In genomic region chr9:133449760-133450159, GRCh38 we compare ENCODE assay signal across 1 cellular context.
A peak's percentile ranks its signal among the peaks of the same experiment; 100 is the strongest.
TF ChIP-seq lines count a peak whose summit lies in the region.

No MANE protein-coding gene starts in this region.

TF ChIP-seq in HepG2, 621 proteins besides CTCF, POLR2A, EP300 and RAD21:
- TF ChIP-seq, protein P1, sequence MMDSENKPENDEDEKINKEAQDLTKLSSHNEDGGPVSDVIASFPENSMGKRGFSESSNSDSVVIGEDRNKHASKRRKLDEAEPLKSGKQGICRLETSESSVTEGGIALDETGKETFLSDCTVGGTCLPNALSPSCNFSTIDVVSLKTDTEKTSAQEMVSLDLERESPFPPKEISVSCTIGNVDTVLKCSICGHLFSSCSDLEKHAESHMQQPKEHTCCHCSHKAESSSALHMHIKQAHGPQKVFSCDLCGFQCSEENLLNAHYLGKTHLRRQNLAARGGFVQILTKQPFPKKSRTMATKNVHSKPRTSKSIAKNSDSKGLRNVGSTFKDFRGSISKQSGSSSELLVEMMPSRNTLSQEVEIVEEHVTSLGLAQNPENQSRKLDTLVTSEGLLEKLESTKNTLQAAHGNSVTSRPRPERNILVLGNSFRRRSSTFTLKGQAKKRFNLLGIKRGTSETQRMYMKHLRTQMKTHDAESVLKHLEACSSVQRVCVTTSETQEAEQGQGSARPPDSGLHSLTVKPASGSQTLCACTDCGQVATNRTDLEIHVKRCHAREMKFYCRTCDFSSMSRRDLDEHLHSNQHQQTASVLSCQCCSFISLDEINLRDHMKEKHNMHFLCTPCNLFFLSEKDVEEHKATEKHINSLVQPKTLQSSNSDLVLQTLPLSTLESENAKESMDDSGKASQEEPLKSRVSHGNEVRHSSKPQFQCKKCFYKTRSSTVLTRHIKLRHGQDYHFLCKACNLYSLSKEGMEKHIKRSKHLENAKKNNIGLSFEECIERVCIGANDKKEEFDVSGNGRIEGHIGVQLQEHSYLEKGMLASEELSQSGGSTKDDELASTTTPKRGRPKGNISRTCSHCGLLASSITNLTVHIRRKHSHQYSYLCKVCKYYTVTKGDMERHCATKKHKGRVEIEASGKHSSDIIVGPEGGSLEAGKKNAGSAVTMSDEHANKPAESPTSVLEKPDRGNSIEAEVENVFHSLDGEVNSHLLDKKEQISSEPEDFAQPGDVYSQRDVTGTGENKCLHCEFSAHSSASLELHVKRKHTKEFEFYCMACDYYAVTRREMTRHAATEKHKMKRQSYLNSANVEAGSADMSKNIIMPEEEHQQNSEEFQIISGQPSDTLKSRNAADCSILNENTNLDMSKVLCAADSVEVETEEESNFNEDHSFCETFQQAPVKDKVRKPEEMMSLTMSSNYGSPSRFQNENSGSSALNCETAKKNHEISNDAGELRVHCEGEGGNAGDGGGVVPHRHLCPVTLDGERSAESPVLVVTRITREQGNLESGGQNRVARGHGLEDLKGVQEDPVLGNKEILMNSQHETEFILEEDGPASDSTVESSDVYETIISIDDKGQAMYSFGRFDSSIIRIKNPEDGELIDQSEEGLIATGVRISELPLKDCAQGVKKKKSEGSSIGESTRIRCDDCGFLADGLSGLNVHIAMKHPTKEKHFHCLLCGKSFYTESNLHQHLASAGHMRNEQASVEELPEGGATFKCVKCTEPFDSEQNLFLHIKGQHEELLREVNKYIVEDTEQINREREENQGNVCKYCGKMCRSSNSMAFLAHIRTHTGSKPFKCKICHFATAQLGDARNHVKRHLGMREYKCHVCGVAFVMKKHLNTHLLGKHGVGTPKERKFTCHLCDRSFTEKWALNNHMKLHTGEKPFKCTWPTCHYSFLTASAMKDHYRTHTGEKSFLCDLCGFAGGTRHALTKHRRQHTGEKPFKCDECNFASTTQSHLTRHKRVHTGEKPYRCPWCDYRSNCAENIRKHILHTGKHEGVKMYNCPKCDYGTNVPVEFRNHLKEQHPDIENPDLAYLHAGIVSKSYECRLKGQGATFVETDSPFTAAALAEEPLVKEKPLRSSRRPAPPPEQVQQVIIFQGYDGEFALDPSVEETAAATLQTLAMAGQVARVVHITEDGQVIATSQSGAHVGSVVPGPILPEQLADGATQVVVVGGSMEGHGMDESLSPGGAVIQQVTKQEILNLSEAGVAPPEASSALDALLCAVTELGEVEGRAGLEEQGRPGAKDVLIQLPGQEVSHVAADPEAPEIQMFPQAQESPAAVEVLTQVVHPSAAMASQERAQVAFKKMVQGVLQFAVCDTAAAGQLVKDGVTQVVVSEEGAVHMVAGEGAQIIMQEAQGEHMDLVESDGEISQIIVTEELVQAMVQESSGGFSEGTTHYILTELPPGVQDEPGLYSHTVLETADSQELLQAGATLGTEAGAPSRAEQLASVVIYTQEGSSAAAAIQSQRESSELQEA (CRISPR knock-in tag; IDR thresholded peaks at IDR 0.05; ENCODE audit: not compliant biosample characterization): no peak
- TF ChIP-seq HNRNPL (IDR thresholded peaks at IDR 0.05; ENCODE audit: low read depth, low read length): peak; percentile 85; the same call in 1 of the 2 replicates
- TF ChIP-seq, protein P2, sequence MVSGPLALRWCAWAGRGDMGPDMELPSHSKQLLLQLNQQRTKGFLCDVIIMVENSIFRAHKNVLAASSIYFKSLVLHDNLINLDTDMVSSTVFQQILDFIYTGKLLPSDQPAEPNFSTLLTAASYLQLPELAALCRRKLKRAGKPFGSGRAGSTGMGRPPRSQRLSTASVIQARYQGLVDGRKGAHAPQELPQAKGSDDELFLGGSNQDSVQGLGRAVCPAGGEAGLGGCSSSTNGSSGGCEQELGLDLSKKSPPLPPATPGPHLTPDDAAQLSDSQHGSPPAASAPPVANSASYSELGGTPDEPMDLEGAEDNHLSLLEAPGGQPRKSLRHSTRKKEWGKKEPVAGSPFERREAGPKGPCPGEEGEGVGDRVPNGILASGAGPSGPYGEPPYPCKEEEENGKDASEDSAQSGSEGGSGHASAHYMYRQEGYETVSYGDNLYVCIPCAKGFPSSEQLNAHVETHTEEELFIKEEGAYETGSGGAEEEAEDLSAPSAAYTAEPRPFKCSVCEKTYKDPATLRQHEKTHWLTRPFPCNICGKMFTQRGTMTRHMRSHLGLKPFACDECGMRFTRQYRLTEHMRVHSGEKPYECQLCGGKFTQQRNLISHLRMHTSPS (CRISPR knock-in tag; IDR thresholded peaks at IDR 0.05; ENCODE audit: low read depth): peak; percentile 91
- TF ChIP-seq FOSL2 (CRISPR knock-in tag; IDR thresholded peaks at IDR 0.05): peak; percentile 90
- TF ChIP-seq MAF1 (CRISPR knock-in tag; IDR thresholded peaks at IDR 0.05; ENCODE audit: borderline replicate concordance): no peak
- peak; percentile 16; the same call in 1 of the 3 replicates for TF ChIP-seq MXI1 (IDR thresholded peaks at IDR 0.05; ENCODE audit: borderline replicate concordance, low read depth, low read length)
- no peak for TF ChIP-seq NAIF1 (CRISPR knock-in tag; IDR thresholded peaks at IDR 0.05; ENCODE audit: borderline replicate concordance)
- TF ChIP-seq ZNF121 (CRISPR knock-in tag; IDR thresholded peaks at IDR 0.05): peak; percentile 70
- no peak for TF ChIP-seq SAFB2 (CRISPR knock-in tag; IDR thresholded peaks at IDR 0.05; ENCODE audit: borderline replicate concordance, low read depth)
- TF ChIP-seq MYNN (CRISPR knock-in tag; IDR thresholded peaks at IDR 0.05; ENCODE audit: low read depth): no peak
- no peak for TF ChIP-seq GATAD1 (CRISPR knock-in tag; IDR thresholded peaks at IDR 0.05)
- peak; percentile 26; the same call in 1 of the 2 replicates for TF ChIP-seq SAP130 (CRISPR knock-in tag; IDR thresholded peaks at IDR 0.05; ENCODE audit: low read depth)
